Comparison of ENCODE assay signal across 11 cellular contexts in genomic region chr3:127739347-127740135, GRCh38.
DNase-seq lines count a peak whose midpoint lies in the region; ATAC-seq, FAIRE-seq and TF ChIP-seq lines count a peak whose summit lies in the region.
"Had no signal": no experiment of that assay in that cellular context is flagged by ENCODE, and none has a peak within 500 bp of the region (broad histone marks: within the 10 kb centered on the region; RNA-seq: fewer than 3 reads in every experiment).

No MANE protein-coding gene starts in this region.

- no peak for ATAC-seq in GM18520 (IDR thresholded peaks at IDR 0.05; ENCODE audit: unreplicated experiment)

- no peaks in the 10 kb centered on the region for H3K27me3 ChIP-seq in MG63
- H3K27me3 ChIP-seq in stomach smooth muscle (ENCODE audit: control insufficient read depth in 1 of 2, insufficient read depth in 2 of 2, low read length in 2 of 2): no peaks in the 10 kb centered on the region

- H3K4me3 ChIP-seq in MG63: no peak overlapping the region
- H3K4me3 ChIP-seq in kidney (ENCODE audit: low read length in 2 of 2): no peak overlapping the region
- no peak overlapping the region for H3K4me3 ChIP-seq in stomach smooth muscle (ENCODE audit: low read length in 2 of 2)
- H3K4me3 ChIP-seq: BLaER1 treated with 17β-estradiol and CSF1 and Interleukin-3, amounts not matched to agents 10 nM and 100 nM; cardiac muscle cell had no signal

- H3K4me3 Mint-ChIP-seq in brain (no peak overlapping the region), CD14-positive monocyte (no peak overlapping the region)

- H3K4me1 ChIP-seq in kidney (ENCODE audit: control insufficient read depth in 1 of 2, insufficient read depth in 1 of 2, low read depth in 1 of 2, low read length in 2 of 2) (peaks cover 31 to 40% of the 10 kb centered on the region in 2 donors), stomach smooth muscle (ENCODE audit: control insufficient read depth, insufficient read depth, low read length) (peaks cover 56% of the 10 kb centered on the region)

- H3K36me3 Mint-ChIP-seq in brain (no peaks in the 10 kb centered on the region), CD14-positive monocyte (peaks cover 1 to 4% of the 10 kb centered on the region in 2 donors)

- DNase-seq in MG63 (peak; percentile 72), kidney (no peak), CD14-positive monocyte (ENCODE audit: low spot score) (no peak), AG20443 (ENCODE audit: low spot score) (no peak)
- DNase-seq: NCI-H2029 treated with DMSO at 0.1 percent for 48 hours had no signal

- no peak for FAIRE-seq in kidney (lab: Jason Lieb, UNC)

- no peaks in the 10 kb centered on the region for H3K27me3 Mint-ChIP-seq in brain
- H3K27me3 Mint-ChIP-seq in CD14-positive monocyte (ENCODE audit: low read depth in 3 of 3): peaks cover 1 to 3% (median 2%) of the 10 kb centered on the region in 3 donors

- H3K27ac ChIP-seq in kidney (ENCODE audit: low read depth in 2 of 2, low read length in 2 of 2) (peak overlapping the region; percentile 32 to 90), stomach smooth muscle (ENCODE audit: low read length) (peak overlapping the region; percentile 31)
- H3K27ac ChIP-seq: cardiac muscle cell had no signal

- H3K9ac ChIP-seq in kidney (ENCODE audit: low read length in 2 of 2): no peak overlapping the region
- H3K9ac ChIP-seq in stomach smooth muscle (ENCODE audit: low read length in 2 of 2): no peak overlapping the region
- H3K9ac ChIP-seq: BLaER1 treated with 17β-estradiol and CSF1 and Interleukin-3, amounts not matched to agents 10 nM and 100 nM had no signal

- intact Hi-C loops in kidney (cut with DNase I) (no loop called here), CD14-positive monocyte (cut with micrococcal nuclease) (loop anchor here (5.0 kb wide), 2 partner anchors 33 to 42 kb away; no protein-coding TSS in a partner anchor)

- H3K36me3 ChIP-seq in MG63 (peaks cover 2% of the 10 kb centered on the region; the same call in 1 of the 2 replicates), kidney (ENCODE audit: control insufficient read depth in 1 of 2, insufficient read depth in 2 of 2, low read length in 2 of 2) (no peaks in the 10 kb centered on the region), stomach smooth muscle (ENCODE audit: control insufficient read depth in 2 of 2, insufficient read depth in 2 of 2, low read length in 2 of 2) (no peaks in the 10 kb centered on the region)
- H3K36me3 ChIP-seq: BLaER1 treated with 17β-estradiol and CSF1 and Interleukin-3, amounts not matched to agents 10 nM and 100 nM; cardiac muscle cell had no signal

- H3K4me1 Mint-ChIP-seq in brain: peaks cover 49% of the 10 kb centered on the region
- peaks cover 38% of the 10 kb centered on the region for H3K4me1 Mint-ChIP-seq in CD14-positive monocyte

- peaks cover 0 to 3% (median 0%) of the 10 kb centered on the region in 5 experiments for H3K9me3 Mint-ChIP-seq in brain
- H3K9me3 Mint-ChIP-seq in CD14-positive monocyte: no peaks in the 10 kb centered on the region

- H3K9me3 ChIP-seq in MG63 (no peaks in the 10 kb centered on the region), kidney (ENCODE audit: control insufficient read depth in 1 of 2, low read length in 2 of 2) (no peaks in the 10 kb centered on the region), stomach smooth muscle (ENCODE audit: control insufficient read depth in 2 of 2, low read length in 2 of 2) (no peaks in the 10 kb centered on the region)
- H3K9me3 ChIP-seq: BLaER1 treated with 17β-estradiol and CSF1 and Interleukin-3, amounts not matched to agents 10 nM and 100 nM had no signal

- H3K27ac Mint-ChIP-seq in brain: peak overlapping the region in 4 of 5 experiments; percentile 4 to 76 (median 47)
- no peak overlapping the region for H3K27ac Mint-ChIP-seq in CD14-positive monocyte
- H3K27ac Mint-ChIP-seq: progenitor cell of endocrine pancreas had no signal

- TF ChIP-seq CTCF in brain (conservative IDR thresholded peaks at IDR 0.05) (no peak), kidney (IDR thresholded peaks at IDR 0.05; ENCODE audit: borderline replicate concordance, extremely low read depth, insufficient read depth) (no peak), CD14-positive monocyte (IDR thresholded peaks at IDR 0.05) (no peak)

Comparison
In these comparisons a context has a peak if more than half of its experiments do, and no peak if none do; other contexts are left out.
1. H3K27ac Mint-ChIP-seq: peak in brain (4 of 5); none in CD14-positive monocyte (0 of 7).